In the genomic region with DNA sequence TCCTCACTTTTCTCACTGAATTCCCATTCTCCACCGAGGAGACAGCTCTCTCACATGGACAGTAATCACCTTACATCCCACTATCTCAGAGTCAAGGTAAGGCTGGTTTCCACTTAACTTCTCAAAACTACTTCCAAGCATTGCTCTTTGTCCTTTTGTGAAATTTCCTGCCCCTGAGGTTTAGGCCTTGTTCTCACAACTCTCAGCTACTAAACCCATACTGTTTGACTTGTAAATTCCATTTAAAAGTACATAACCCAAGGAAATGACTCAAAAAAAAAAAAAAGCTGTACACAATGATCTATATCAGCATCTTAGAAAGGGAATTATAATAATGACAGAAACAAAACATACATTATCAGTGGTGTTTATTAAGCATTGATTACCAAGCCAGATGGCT, we compare ENCODE assay signal across 25 cellular contexts. TPM values are rescaled to one million over a fixed set of nuclear protein-coding genes. Genes with fewer than 3 reads are reported as not detected.
"Had no signal": no experiment of that assay in that cellular context is flagged by ENCODE, and none has a peak within 500 bp of the region (broad histone marks: within the 10 kb centered on the region; RNA-seq: fewer than 3 reads in every experiment).

No MANE protein-coding gene starts in this region.

- H3K4me1 ChIP-seq: neural progenitor cell had no signal

- H3K27ac ChIP-seq: adrenal gland, ascending aorta, brain microvascular endothelial cell, hepatocyte, lower lobe of right lung, neural progenitor cell, prostate gland had no signal

- H3K9ac ChIP-seq: neural progenitor cell had no signal

- H3K27me3 Mint-ChIP-seq: activated B cell treated with CpG ODN at 0.5 μM for 24 hours; activated CD4-positive, alpha-beta memory T cell treated with anti-CD3 and anti-CD28 coated beads for 36 hours; activated CD4-positive, alpha-beta T cell treated with anti-CD3 and anti-CD28 coated beads for 36 hours; activated naive CD8-positive, alpha-beta T cell; naive thymus-derived CD8-positive, alpha-beta T cell had no signal

- H3K36me3 ChIP-seq: prostate gland had no signal

- H2AFZ ChIP-seq: hepatocyte, neural progenitor cell had no signal

- ATAC-seq: activated CD4-positive, alpha-beta T cell treated with anti-CD3 and anti-CD28 coated beads for 36 hours; left lobe of liver; lower lobe of right lung; naive thymus-derived CD8-positive, alpha-beta T cell; SK-N-SH treated with all-trans-retinoic acid at 6 μM for 48 hours had no signal

- H3K27me3 ChIP-seq: adrenal gland, ascending aorta, brain microvascular endothelial cell, hepatocyte, neural progenitor cell had no signal

- DNase-seq: activated B cell treated with CpG ODN at 0.5 μM for 24 hours; activated CD4-positive, alpha-beta memory T cell treated with anti-CD3 and anti-CD28 coated beads for 36 hours; activated CD4-positive, alpha-beta T cell treated with anti-CD3 and anti-CD28 coated beads for 36 hours; activated gamma-delta T cell treated with Interleukin-2 at 50 U/mL for 16 hours; adrenal gland; brain microvascular endothelial cell; cortex of kidney; effector CD4-positive, alpha-beta T cell; foreskin melanocyte; glutamatergic neuron; immature natural killer cell; lower lobe of right lung; naive thymus-derived CD8-positive, alpha-beta T cell; stimulated activated CD4-positive, alpha-beta T cell treated with anti-CD3 and anti-CD28 coated beads, Interleukin-4, amount 100 ng/mL, for 24 hours; stimulated activated naive CD4-positive, alpha-beta T cell treated with Interleukin-2 at 50 U/mL for 16 hours had no signal

- H3K4me3 ChIP-seq: adrenal gland, ascending aorta, hepatocyte, lower lobe of right lung, neural progenitor cell, prostate gland had no signal

- H3K9me3 ChIP-seq: adrenal gland, ascending aorta, lower lobe of right lung, prostate gland had no signal

- H3K4me2 ChIP-seq: hepatocyte, neural progenitor cell had no signal

- H3K4me3 Mint-ChIP-seq: activated B cell treated with CpG ODN at 0.5 μM for 24 hours; activated CD4-positive, alpha-beta memory T cell treated with anti-CD3 and anti-CD28 coated beads for 36 hours; activated CD4-positive, alpha-beta T cell treated with anti-CD3 and anti-CD28 coated beads for 36 hours; activated naive CD8-positive, alpha-beta T cell; activated T-helper 1 cell treated with anti-CD3 and anti-CD28 coated beads, Interleukin-12 subunit alpha, Interleukin-12 subunit beta, Interleukin-2, Interleukin-4 antibody, amounts not matched to agents 30 ng/mL and 10 ng/mL and 1 ng/mL, durations not matched to agents 14 hours and 24 hours and 36 hours; immature natural killer cell; neural progenitor cell had no signal

- H3K27ac Mint-ChIP-seq: activated B cell treated with CpG ODN at 0.5 μM for 24 hours; activated CD4-positive, alpha-beta memory T cell treated with anti-CD3 and anti-CD28 coated beads for 36 hours; activated CD4-positive, alpha-beta T cell treated with anti-CD3 and anti-CD28 coated beads for 36 hours; activated naive CD8-positive, alpha-beta T cell; activated T-helper 1 cell treated with anti-CD3 and anti-CD28 coated beads, Interleukin-12 subunit alpha, Interleukin-12 subunit beta, Interleukin-2, Interleukin-4 antibody, amounts not matched to agents 30 ng/mL and 10 ng/mL and 1 ng/mL, durations not matched to agents 14 hours and 24 hours and 36 hours; neural progenitor cell had no signal

- H3K9me3 Mint-ChIP-seq: activated B cell treated with CpG ODN at 0.5 μM for 24 hours; activated CD4-positive, alpha-beta memory T cell treated with anti-CD3 and anti-CD28 coated beads for 36 hours; activated T-helper 1 cell treated with anti-CD3 and anti-CD28 coated beads, Interleukin-12 subunit alpha, Interleukin-12 subunit beta, Interleukin-2, Interleukin-4 antibody, amounts not matched to agents 30 ng/mL and 10 ng/mL and 1 ng/mL, durations not matched to agents 14 hours and 24 hours and 36 hours; immature natural killer cell; naive thymus-derived CD8-positive, alpha-beta T cell; neural progenitor cell had no signal

RNA-seq across cellular contexts. Expression of a gene that starts 28.8 kb away (rescaled TPM):
- total RNA-seq: activated B cell treated with CpG ODN at 0.5 μM for 24 hours; activated CD4-positive, alpha-beta memory T cell treated with anti-CD3 and anti-CD28 coated beads for 36 hours; activated CD4-positive, alpha-beta T cell treated with anti-CD3 and anti-CD28 coated beads for 36 hours; activated T-helper 1 cell treated with anti-CD3 and anti-CD28 coated beads, Interleukin-12 subunit alpha, Interleukin-12 subunit beta, Interleukin-2, Interleukin-4 antibody, amounts not matched to agents 30 ng/mL and 10 ng/mL and 1 ng/mL, durations not matched to agents 14 hours and 24 hours and 36 hours; ascending aorta; kidney epithelial cell; left lobe of liver; naive thymus-derived CD8-positive, alpha-beta T cell; ureter had no signal
- polyA plus RNA-seq: naive thymus-derived CD8-positive, alpha-beta T cell had no signal
